ENCODE assay signal across 8 cellular contexts in genomic region chr10:103757531-103758293, GRCh38.
DNase-seq lines count a peak whose midpoint lies in the region; ATAC-seq and TF ChIP-seq lines count a peak whose summit lies in the region.

No MANE protein-coding gene starts in this region.

- 32 to 35% methylated on average over 8 to 17 of the region's 18 CpGs for WGBS in esophagus squamous epithelium, 2 donors

- no peak for TF ChIP-seq CTCF in CD14-positive monocyte (IDR thresholded peaks at IDR 0.05)
- no peak for TF ChIP-seq CTCF in esophagus squamous epithelium (IDR thresholded peaks at IDR 0.05)
- no peak for TF ChIP-seq CTCF in neural progenitor cell (IDR thresholded peaks at IDR 0.05)

- H3K27ac Mint-ChIP-seq in CD14-positive monocyte (peak overlapping the region in 4 of 7 donors; percentile 15 to 70 (median 54)), neural progenitor cell (no peak overlapping the region)

- H3K4me1 Mint-ChIP-seq in CD14-positive monocyte (peaks cover 48% of the 10 kb centered on the region), neural progenitor cell (peaks cover 36% of the 10 kb centered on the region)

- H3K4me3 Mint-ChIP-seq in CD14-positive monocyte (peak overlapping the region; percentile 59 to 86), neural progenitor cell (no peak overlapping the region)

- intact Hi-C loops in CD14-positive monocyte (cut with micrococcal nuclease): no loop called here
- intact Hi-C loops in esophagus squamous epithelium (cut with DNase I): no loop called here

- no peak for ATAC-seq in HG02973 (IDR thresholded peaks at IDR 0.05; ENCODE audit: unreplicated experiment)

- H3K9me3 Mint-ChIP-seq in CD14-positive monocyte: peaks cover 0 to 3% (median under 1%) of the 10 kb centered on the region in 7 donors
- H3K9me3 Mint-ChIP-seq in neural progenitor cell: peaks cover 2% of the 10 kb centered on the region

- H2AFZ ChIP-seq in neural progenitor cell (replicated peaks): no peak overlapping the region

- peaks cover 0 to 11% (median 5%) of the 10 kb centered on the region in 3 donors for H3K27me3 Mint-ChIP-seq in CD14-positive monocyte (ENCODE audit: low read depth in 3 of 3)
- H3K27me3 Mint-ChIP-seq in neural progenitor cell (ENCODE audit: insufficient read depth, low read depth): no peaks in the 10 kb centered on the region

- DNase-seq in CD14-positive monocyte (ENCODE audit: low spot score) (no peak), esophagus squamous epithelium (lab: John Stamatoyannopoulos, UW) (no peak), neural progenitor cell (ENCODE audit: low spot score) (no peak), T1000 (lab: John Stamatoyannopoulos, UW) (no peak), NCI-H748 treated with DMSO at 0.1 percent for 48 hours (lab: John Stamatoyannopoulos, UW) (no peak)
- DNase-seq in Jurkat, Clone E6-1 (ENCODE audit: low read depth, low spot score): peak; percentile 80
- peak; percentile 85 for DNase-seq in activated CD4-positive, alpha-beta T cell treated with anti-CD3 and anti-CD28 coated beads for 48 hours

- no peaks in the 10 kb centered on the region for H4K20me1 ChIP-seq in neural progenitor cell (ENCODE audit: low read depth)

- H3K9me3 ChIP-seq in esophagus squamous epithelium (no peaks in the 10 kb centered on the region), neural progenitor cell (ENCODE audit: low read depth) (no peaks in the 10 kb centered on the region)

- H3K4me1 ChIP-seq in esophagus squamous epithelium: peaks cover 33 to 73% (median 52%) of the 10 kb centered on the region in 3 donors
- H3K4me1 ChIP-seq in neural progenitor cell: peaks cover 28% of the 10 kb centered on the region

- peak overlapping the region; percentile 17 for H3K4me2 ChIP-seq in neural progenitor cell

- H3K36me3 ChIP-seq in esophagus squamous epithelium (peaks cover 0 to 15% (median 0%) of the 10 kb centered on the region in 3 donors), neural progenitor cell (no peaks in the 10 kb centered on the region)

- H3F3A ChIP-seq in neural progenitor cell (ENCODE audit: low read depth): peaks cover 3% of the 10 kb centered on the region

- H3K36me3 Mint-ChIP-seq in CD14-positive monocyte (peaks cover 0 to 3% of the 10 kb centered on the region in 2 donors), neural progenitor cell (no peaks in the 10 kb centered on the region)

- peak overlapping the region; percentile 77 to 91 (median 84) for H3K27ac ChIP-seq in esophagus squamous epithelium
- no peak overlapping the region for H3K27ac ChIP-seq in neural progenitor cell

- H3K4me3 ChIP-seq in Jurkat, Clone E6-1 (ENCODE audit: low read length): no peak overlapping the region
- H3K4me3 ChIP-seq in esophagus squamous epithelium: no peak overlapping the region
- H3K4me3 ChIP-seq in neural progenitor cell: no peak overlapping the region

- H3K9ac ChIP-seq in neural progenitor cell: no peak overlapping the region

- no peak for TF ChIP-seq POLR2A in esophagus squamous epithelium (IDR thresholded peaks at IDR 0.05)

- H3K27me3 ChIP-seq in esophagus squamous epithelium: no peaks in the 10 kb centered on the region
- no peaks in the 10 kb centered on the region for H3K27me3 ChIP-seq in neural progenitor cell

- no peaks in the 10 kb centered on the region for H3K79me2 ChIP-seq in neural progenitor cell (ENCODE audit: low read depth)

Comparison
In these comparisons a context has a peak if more than half of its experiments do, and no peak if none do; other contexts are left out.
1. DNase-seq: peak in Jurkat, Clone E6-1 (single experiment) and activated CD4-positive, alpha-beta T cell treated with anti-CD3 and anti-CD28 coated beads for 48 hours (single experiment); none in CD14-positive monocyte (single experiment), esophagus squamous epithelium (single experiment), neural progenitor cell (single experiment), T1000 (single experiment) and NCI-H748 treated with DMSO at 0.1 percent for 48 hours (single experiment).